ENCODE assay signal across 18 cellular contexts in the genomic region with DNA sequence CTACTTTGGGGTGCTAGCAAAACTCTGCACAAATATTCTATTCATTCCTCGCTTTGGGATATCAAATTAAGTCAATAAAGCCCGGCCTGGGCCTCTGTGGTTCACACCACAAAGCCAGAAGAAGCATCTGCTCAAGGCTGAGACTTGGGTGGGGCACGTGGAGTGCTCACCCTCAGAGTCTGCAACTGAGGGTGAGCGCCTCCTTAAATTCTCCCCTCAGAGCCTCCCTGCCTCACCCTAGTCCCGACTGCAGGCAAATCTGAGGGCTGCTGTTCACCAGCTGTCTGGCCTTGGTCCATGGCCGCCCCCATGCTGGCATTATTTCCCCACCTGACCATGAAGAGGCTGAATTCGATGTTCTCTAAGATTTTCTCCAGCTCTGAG. TPM values are rescaled to one million over a fixed set of nuclear protein-coding genes. Genes with fewer than 3 reads are reported as not detected.
DNase-seq lines count a peak whose midpoint lies in the region; ATAC-seq, FAIRE-seq and TF ChIP-seq lines count a peak whose summit lies in the region.
"Had no signal": no experiment of that assay in that cellular context is flagged by ENCODE, and none has a peak within 500 bp of the region (broad histone marks: within the 10 kb centered on the region; RNA-seq: fewer than 3 reads in every experiment).

No MANE protein-coding gene starts in this region.

- H3K27me3 Mint-ChIP-seq in CD8-positive, alpha-beta memory T cell = peaks cover 51 to 74% of the 10 kb centered on the region in 2 donors
- H3K27me3 Mint-ChIP-seq in neural crest cell (ENCODE audit: low read depth) = peaks cover 89% of the 10 kb centered on the region

- H3K9me3 ChIP-seq in CD8-positive, alpha-beta memory T cell (ENCODE audit: low read length) = no peaks in the 10 kb centered on the region
- H3K9me3 ChIP-seq in SJCRH30 (replicated peaks) (no peaks in the 10 kb centered on the region), iPS-15b (ENCODE audit: control insufficient read depth, insufficient read depth, low read length) (no peaks in the 10 kb centered on the region), kidney (ENCODE audit: control insufficient read depth in 1 of 2, low read length in 2 of 2) (no peaks in the 10 kb centered on the region)
- H3K9me3 ChIP-seq: A549, Caco-2 had no signal

- POLR2A ChIA-PET in CD8-positive, alpha-beta memory T cell (lab: Charles Lee) = no interaction called here

- CTCF ChIA-PET in CD8-positive, alpha-beta memory T cell (lab: Charles Lee) = no interaction called here

- peak overlapping the region in 1 of 8 donors; percentile 19 for H3K27ac Mint-ChIP-seq in CD8-positive, alpha-beta memory T cell
- H3K27ac Mint-ChIP-seq in neural crest cell (ENCODE audit: unreplicated experiment) = no peak overlapping the region

- H3K9ac ChIP-seq in iPS-15b (ENCODE audit: low read depth, low read length) (no peak overlapping the region), kidney (ENCODE audit: low read length in 2 of 2) (no peak overlapping the region)

- peaks cover 16 to 26% (median 18%) of the 10 kb centered on the region in 3 donors for H3K4me1 Mint-ChIP-seq in CD8-positive, alpha-beta memory T cell
- peaks cover 8% of the 10 kb centered on the region for H3K4me1 Mint-ChIP-seq in neural crest cell

- H3K4me3 Mint-ChIP-seq in CD8-positive, alpha-beta memory T cell = peak overlapping the region in 5 of 7 donors; percentile 4 to 72 (median 29)
- H3K4me3 Mint-ChIP-seq in neural crest cell = peak overlapping the region; percentile 87

- H3K36me3 Mint-ChIP-seq in CD8-positive, alpha-beta memory T cell = peaks cover 0 to 1% (median 0%) of the 10 kb centered on the region in 3 donors
- H3K36me3 Mint-ChIP-seq in neural crest cell (ENCODE audit: low read depth) = no peaks in the 10 kb centered on the region

- no peak for FAIRE-seq in kidney (lab: Jason Lieb, UNC)
- FAIRE-seq: A549, K562 had no signal

- H3K27me3 ChIP-seq in CD8-positive, alpha-beta memory T cell (ENCODE audit: insufficient read depth, low read length, poor library complexity, severe bottlenecking) = peaks cover 47% of the 10 kb centered on the region
- H3K27me3 ChIP-seq in SJCRH30 (no peaks in the 10 kb centered on the region), iPS-15b (ENCODE audit: control insufficient read depth, insufficient read depth, low read length) (peaks cover 72% of the 10 kb centered on the region)

- TF ChIP-seq CTCF in neural crest cell (conservative IDR thresholded peaks at IDR 0.05) (no peak), kidney (IDR thresholded peaks at IDR 0.05; ENCODE audit: borderline replicate concordance, extremely low read depth, insufficient read depth) (no peak)

- H3K27ac ChIP-seq in CD8-positive, alpha-beta memory T cell (ENCODE audit: low read depth, low read length) = no peak overlapping the region
- no peak overlapping the region for H3K27ac ChIP-seq in SJCRH30
- H3K27ac ChIP-seq in kidney (ENCODE audit: low read depth in 2 of 2, low read length in 2 of 2) = no peak overlapping the region
- H3K27ac ChIP-seq: A549, C4-2B, HL-60 had no signal

- no peak overlapping the region for H3K4me3 ChIP-seq in CD8-positive, alpha-beta memory T cell (ENCODE audit: low read length)
- H3K4me3 ChIP-seq in SJCRH30 (peak overlapping the region; percentile 63), iPS-15b (ENCODE audit: low read depth, low read length) (peak overlapping the region; percentile 76), kidney (ENCODE audit: low read length in 2 of 2) (no peak overlapping the region)
- H3K4me3 ChIP-seq: A549, K562 had no signal

- H3K9me3 Mint-ChIP-seq in CD8-positive, alpha-beta memory T cell = no peaks in the 10 kb centered on the region
- no peaks in the 10 kb centered on the region for H3K9me3 Mint-ChIP-seq in neural crest cell

- H3K4me1 ChIP-seq in CD8-positive, alpha-beta memory T cell (ENCODE audit: insufficient read depth, low read length) = peaks cover 22% of the 10 kb centered on the region
- peaks cover 8% of the 10 kb centered on the region for H3K4me1 ChIP-seq in SJCRH30
- H3K4me1 ChIP-seq in iPS-15b (ENCODE audit: control insufficient read depth, insufficient read depth, low read length) = peaks cover 14% of the 10 kb centered on the region
- peaks cover 0 to 10% of the 10 kb centered on the region in 2 donors for H3K4me1 ChIP-seq in kidney (ENCODE audit: control insufficient read depth in 1 of 2, insufficient read depth in 1 of 2, low read depth in 1 of 2, low read length in 2 of 2)
- H3K4me1 ChIP-seq: A549, Caco-2 had no signal

- DNase-seq in CD8-positive, alpha-beta memory T cell = no peak
- DNase-seq in SJCRH30 (peak; percentile 44 to 52), neural crest cell (ENCODE audit: low read depth, low spot score) (no peak), NCI-H1930 (lab: John Stamatoyannopoulos, UW) (no peak), DMS 273 treated with DMSO at 0.1 percent for 48 hours (lab: John Stamatoyannopoulos, UW) (no peak), kidney (no peak)
- DNase-seq: Caco-2, EL, HCEC 1CT, NCI-H1436 treated with DMSO at 0.1 percent for 48 hours, NCI-H2081, NCI-H510A treated with DMSO at 0.1 percent for 48 hours had no signal

- H3K36me3 ChIP-seq in CD8-positive, alpha-beta memory T cell (ENCODE audit: insufficient read depth, low read length) = no peaks in the 10 kb centered on the region
- no peaks in the 10 kb centered on the region for H3K36me3 ChIP-seq in SJCRH30
- no peaks in the 10 kb centered on the region for H3K36me3 ChIP-seq in iPS-15b (ENCODE audit: control insufficient read depth, insufficient read depth, low read length)
- no peaks in the 10 kb centered on the region for H3K36me3 ChIP-seq in kidney (ENCODE audit: control insufficient read depth in 1 of 2, insufficient read depth in 2 of 2, low read length in 2 of 2)

- intact Hi-C loops in kidney (cut with DNase I) = no loop called here

- no peak for ATAC-seq in HG02571 (IDR thresholded peaks at IDR 0.05; ENCODE audit: unreplicated experiment)
- ATAC-seq: A549, K562 had no signal

RNA-seq across cellular contexts. Expression of a gene that starts 1.7 kb away (rescaled TPM):
- total RNA-seq in CD8-positive, alpha-beta memory T cell = not detected
- polyA plus RNA-seq in CD8-positive, alpha-beta memory T cell = not detected
- total RNA-seq in SJCRH30 (2014; rRNA removed; shearing (Covaris generic)) = 7.3 and 8.7 TPM in 2 replicates
- total RNA-seq in neural crest cell (0.49 and 1.0 TPM in 2 replicates), kidney (41.8 TPM)
- polyA plus RNA-seq in kidney (ENCODE audit: insufficient read depth, low read depth, low replicate concordance) = 10.4 TPM
- total RNA-seq: K562 had no signal

RNA-seq across cellular contexts. Expression of a gene that starts 38.1 kb away (rescaled TPM):
- total RNA-seq in CD8-positive, alpha-beta memory T cell = 10 to 100 TPM; 24.7 to 26.5 TPM
- polyA plus RNA-seq in CD8-positive, alpha-beta memory T cell = 42.7 TPM
- 123 and 138 TPM in 2 replicates for total RNA-seq in SJCRH30 (2014; rRNA removed; shearing (Covaris generic))
- total RNA-seq in neural crest cell (56.3 and 57.8 TPM in 2 replicates), kidney (28.5 TPM)
- 10.6 TPM for polyA plus RNA-seq in kidney (ENCODE audit: insufficient read depth, low read depth, low replicate concordance)

Comparison
In these comparisons a context has a peak if more than half of its experiments do, and no peak if none do; other contexts are left out.
1. DNase-seq: peak in SJCRH30 (2 of 2); none in CD8-positive, alpha-beta memory T cell (0 of 5), neural crest cell (single experiment), NCI-H1930 (0 of 2), DMS 273 treated with DMSO at 0.1 percent for 48 hours (single experiment) and kidney (single experiment).
2. H3K4me3 ChIP-seq: peak in SJCRH30 (single experiment) and iPS-15b (single experiment); none in CD8-positive, alpha-beta memory T cell (single experiment) and kidney (0 of 2).